In genomic region chr18:37481491-37481890, GRCh38 we compare ENCODE assay signal across 27 cellular contexts.
A peak's percentile ranks its signal among the peaks of the same experiment; 100 is the strongest.
DNase-seq lines count a peak whose midpoint lies in the region; ATAC-seq, FAIRE-seq and TF ChIP-seq lines count a peak whose summit lies in the region.
"Had no signal": no experiment of that assay in that cellular context is flagged by ENCODE, and none has a peak within 500 bp of the region (broad histone marks: within the 10 kb centered on the region; RNA-seq: fewer than 3 reads in every experiment).

No MANE protein-coding gene starts in this region.

- FAIRE-seq in HTR-8/SVneo (lab: Jason Lieb, UNC), result no peak
- FAIRE-seq: GM12878, keratinocyte had no signal

- H3K27ac ChIP-seq in HCT116 (ENCODE audit: low read depth, low read length), result no peak overlapping the region
- H3K27ac ChIP-seq: BLaER1, HL-60 had no signal

- TF ChIP-seq RAD21 in HCT116 (IDR thresholded peaks at IDR 0.05; ENCODE audit: low read depth), result no peak

- CTCF ChIA-PET in HCT116 (lab: Charles Lee), result no interaction called here

- RAD21 ChIA-PET in HCT116 (lab: Charles Lee; ENCODE audit: low non-redundant PET in 1 of 2, low total read pairs in 2 of 2, uncharacterized antibody in 2 of 2, unreplicated experiment in 2 of 2), result no interaction called here

- H3K9me2 ChIP-seq in HCT116 (ENCODE audit: insufficient read depth), result no peaks in the 10 kb centered on the region

- H3K4me3 ChIP-seq in HCT116 (replicated peaks in 1 of 2; ENCODE audit: low read depth in 1 of 2, low read length in 2 of 2) (no peak overlapping the region), fibroblast of pulmonary artery (replicated peaks; ENCODE audit: low read depth, low read length) (no peak overlapping the region)
- H3K4me3 ChIP-seq: BLaER1, GM12878, lung, mucosa of descending colon, smooth muscle cell had no signal

- POLR2A ChIA-PET in HCT116 (lab: Charles Lee), result no interaction called here

- H3K9me3 ChIP-seq in HCT116 (ENCODE audit: control insufficient read depth in 1 of 2, insufficient read depth in 1 of 2, low read depth in 1 of 2, low read length in 2 of 2), result no peaks in the 10 kb centered on the region
- H3K9me3 ChIP-seq: mucosa of descending colon had no signal

- H3K27me3 ChIP-seq in HCT116 (ENCODE audit: insufficient read depth, low read length), result peaks cover 4% of the 10 kb centered on the region; the same call in 1 of the 2 replicates
- H3K27me3 ChIP-seq: BLaER1 had no signal

- H2AFZ ChIP-seq in HCT116 (ENCODE audit: low read depth, low read length, poor library complexity, severe bottlenecking), result no peak overlapping the region

- no peaks in the 10 kb centered on the region for H3K79me2 ChIP-seq in HCT116 (ENCODE audit: insufficient read depth, low read length)

- peak overlapping the region; percentile 36 for H3K4me2 ChIP-seq in HCT116 (ENCODE audit: low read length)
- H3K4me2 ChIP-seq: BLaER1, smooth muscle cell had no signal

- H4K20me1 ChIP-seq in HCT116 (ENCODE audit: insufficient read depth), result no peaks in the 10 kb centered on the region

- TF ChIP-seq CTCF in HCT116 (IDR thresholded peaks at IDR 0.05 in 2 of 3, conservative IDR thresholded peaks at IDR 0.05 in 1 of 3; ENCODE audit: borderline replicate concordance in 1 of 3, insufficient read depth in 1 of 3, low read depth in 2 of 3, low read length in 2 of 3) (no peak), fibroblast of pulmonary artery (IDR thresholded peaks at IDR 0.05; ENCODE audit: low read length, missing control alignments) (no peak)

- intact Hi-C loops in HCT116 (cut with micrococcal nuclease), result no loop called here

- no peaks in the 10 kb centered on the region for H3K36me3 ChIP-seq in HCT116 (ENCODE audit: control insufficient read depth in 1 of 2, insufficient read depth in 2 of 2, low read length in 2 of 2)
- H3K36me3 ChIP-seq: BLaER1 had no signal

- H3K4me1 ChIP-seq in HCT116 (ENCODE audit: control insufficient read depth in 1 of 2, insufficient read depth in 2 of 2, low read length in 2 of 2), result peaks cover 0 to 17% of the 10 kb centered on the region in 2 experiments; a peak in 2 of 4 replicates

- no peak for TF ChIP-seq POLR2A in HCT116 (IDR thresholded peaks at IDR 0.05; ENCODE audit: borderline replicate concordance, extremely low read depth, insufficient read depth, insufficient read length)

- no peak overlapping the region for H3K9ac ChIP-seq in HCT116 (ENCODE audit: low read length)
- H3K9ac ChIP-seq: BLaER1 had no signal

- BruUV-seq in HCT116 (replicated peaks; lab: Mats Ljungman, UMichigan), result no TSS peak

- ATAC-seq in HCT116, result peak; percentile 18; the same call in 1 of the 2 replicates
- no peak for ATAC-seq in GM18868 (IDR thresholded peaks at IDR 0.05; ENCODE audit: unreplicated experiment)
- ATAC-seq: GM12878; mucosa of descending colon; natural killer cell treated with Interleukin-12 subunit alpha and Interleukin-12 subunit beta and Interleukin-15 and Interleukin-18, amount 100 ng/mL, for 72 hours had no signal

- peak; percentile 74 for DNase-seq in 8988T
- no peak for DNase-seq in HCT116 (ENCODE audit: low read depth, low spot score)
- DNase-seq in RPMI7951 (ENCODE audit: low read depth), result peak; percentile 13
- peak; percentile 60 for DNase-seq in fibroblast of pulmonary artery (ENCODE audit: low read depth)
- DNase-seq in cerebellum (ENCODE audit: low spot score), result no peak
- no peak for DNase-seq in dedifferentiated amniotic fluid mesenchymal stem cell (ENCODE audit: extremely low spot score)
- DNase-seq in HTR-8/SVneo (ENCODE audit: insufficient read length, low spot score), result no peak
- DNase-seq: activated CD4-positive, alpha-beta T cell treated with anti-CD3 and anti-CD28 coated beads for 4 hours; activated T-cell treated with anti-CD3 and anti-CD28 coated beads for 4 hours; anterior cingulate cortex; cortex of kidney; DND-41; mucosa of descending colon; NCI-H1105; NCI-H187 treated with DMSO at 0.1 percent for 48 hours; NCI-H2227 treated with DMSO at 0.1 percent for 48 hours; NCI-H748 treated with DMSO at 0.1 percent for 48 hours; stimulated activated CD4-positive, alpha-beta T cell treated with anti-CD3 and anti-CD28 coated beads, Interleukin-1b, Interleukin-23, amount 100 ng/mL, for 48 hours; stimulated activated CD8-positive, alpha-beta memory T cell treated with anti-CD3 and anti-CD28 coated beads, Interleukin-4, amount 100 ng/mL, for 48 hours had no signal

TF ChIP-seq in HCT116, 20 proteins besides CTCF, POLR2A, EP300 and RAD21:
- no peak for TF ChIP-seq ATF3 (IDR thresholded peaks at IDR 0.05)
- 0 out of 2 replicates have a peak, but pooled peaks have one; percentile 14 for TF ChIP-seq FOSL1 (IDR thresholded peaks at IDR 0.05; ENCODE audit: low read depth)

Comparison
In these comparisons a context has a peak if more than half of its experiments do, and no peak if none do; other contexts are left out.
1. DNase-seq: peak in 8988T (single experiment), RPMI7951 (single experiment) and fibroblast of pulmonary artery (single experiment); none in HCT116 (single experiment), cerebellum (single experiment), dedifferentiated amniotic fluid mesenchymal stem cell (single experiment) and HTR-8/SVneo (single experiment).